8 cellular contexts compared by ENCODE assay signal in the genomic region with DNA sequence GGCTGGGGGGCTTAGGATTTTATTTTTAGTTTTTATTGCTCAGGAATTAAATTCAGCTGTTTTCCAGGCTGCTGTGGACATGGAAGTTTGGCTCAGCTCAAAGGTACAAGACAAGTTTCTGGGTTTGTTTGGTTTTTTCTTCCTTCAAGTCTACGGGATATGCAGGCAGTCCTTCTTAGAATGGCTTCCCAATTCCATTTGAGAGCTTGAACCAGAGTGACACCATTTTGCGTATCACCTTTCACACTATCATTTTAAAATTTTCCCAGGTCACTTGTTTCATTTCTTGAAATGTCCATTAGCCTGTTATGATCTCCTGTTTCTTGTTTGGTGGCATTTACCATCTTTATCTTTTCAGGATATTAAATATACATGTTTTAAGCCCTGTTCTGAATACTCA.
"Had no signal": no experiment of that assay in that cellular context is flagged by ENCODE, and none has a peak within 500 bp of the region (broad histone marks: within the 10 kb centered on the region; RNA-seq: fewer than 3 reads in every experiment).

No MANE protein-coding gene starts in this region.

- H3K4me1 ChIP-seq: HAP-1 had no signal

- H3K4me3 ChIP-seq: GM23248, HAP-1 had no signal

- H3K9ac ChIP-seq: GM23248 had no signal

- H3K27me3 Mint-ChIP-seq: IgD-negative memory B cell had no signal

- H3K27ac Mint-ChIP-seq: HFFc6, IgD-negative memory B cell had no signal

- H2AFZ ChIP-seq: GM23248 had no signal

- H3K4me1 Mint-ChIP-seq: IgD-negative memory B cell had no signal

- H3K9me3 Mint-ChIP-seq: HFFc6, IgD-negative memory B cell had no signal

- H3K36me3 ChIP-seq: HAP-1 had no signal

- ATAC-seq: HCT116 had no signal

- H3K27ac ChIP-seq: GM23248, HL-60 had no signal

- DNase-seq: GM23248, GOT3, H7, HFFc6 had no signal

- H3K4me3 Mint-ChIP-seq: HFFc6, IgD-negative memory B cell had no signal

- H3K9me3 ChIP-seq: HAP-1 had no signal
